ENCODE assay signal across 13 cellular contexts in genomic region chr10:79176949-79177602, GRCh38.
DNase-seq lines count a peak whose midpoint lies in the region; ATAC-seq, FAIRE-seq and TF ChIP-seq lines count a peak whose summit lies in the region.
"Had no signal": no experiment of that assay in that cellular context is flagged by ENCODE, and none has a peak within 500 bp of the region (broad histone marks: within the 10 kb centered on the region; RNA-seq: fewer than 3 reads in every experiment).

No MANE protein-coding gene starts in this region.

- FAIRE-seq in GM19239 (lab: Jason Lieb, UNC): no peak

- DNase-seq in AG10803 (ENCODE audit: low read depth) (peak; percentile 61), adipocyte (ENCODE audit: low read depth) (no peak), left cardiac atrium (peak; percentile 74), ovary (peak; percentile 78 to 82 (median 78)), foreskin melanocyte (no peak), NCI-H526 (lab: John Stamatoyannopoulos, UW) (no peak), GM19239 (ENCODE audit: insufficient read length, low spot score) (no peak)
- DNase-seq: activated CD4-positive, alpha-beta T cell treated with anti-CD3 and anti-CD28 coated beads, Interleukin-2, amount 10 ng/mL, durations not matched to agents 7 days and 5 days; AML-193; brain microvascular endothelial cell; NCI-H1694; substantia nigra had no signal

- no peak for TF ChIP-seq EP300 in ovary (IDR thresholded peaks at IDR 0.05)

- no peak for TF ChIP-seq POLR2A in ovary (IDR thresholded peaks at IDR 0.05)

- H3K27me3 ChIP-seq in adipocyte (replicated peaks; ENCODE audit: control insufficient read depth, insufficient read depth, low read length) (no peaks in the 10 kb centered on the region), ovary (no peaks in the 10 kb centered on the region)
- H3K27me3 ChIP-seq: brain microvascular endothelial cell had no signal

- intact Hi-C loops in left cardiac atrium (cut with DNase I): no loop called here
- intact Hi-C loops in ovary (cut with DNase I): no loop called here

- H3K9ac ChIP-seq in adipocyte (ENCODE audit: low read length): peak overlapping the region; percentile 48

- H3K4me3 ChIP-seq in AG10803 (ENCODE audit: low read length): no peak overlapping the region
- no peak overlapping the region for H3K4me3 ChIP-seq in adipocyte (ENCODE audit: low read length)
- H3K4me3 ChIP-seq in ovary: no peak overlapping the region

- H3K9me3 ChIP-seq in adipocyte (ENCODE audit: control insufficient read depth, low read length): no peaks in the 10 kb centered on the region
- H3K9me3 ChIP-seq in ovary: no peaks in the 10 kb centered on the region

- TF ChIP-seq CTCF in AG10803 (conservative IDR thresholded peaks at IDR 0.05; ENCODE audit: low read length) (no peak), ovary (IDR thresholded peaks at IDR 0.05) (no peak)

- H3K4me1 ChIP-seq in adipocyte (ENCODE audit: control insufficient read depth, insufficient read depth, low read length) (peaks cover 49% of the 10 kb centered on the region), ovary (ENCODE audit: insufficient read depth) (peaks cover 52% of the 10 kb centered on the region)

- peak overlapping the region; percentile 59 to 88 for H3K27ac ChIP-seq in ovary

- 12 to 20% (median 16%) methylated on average over 17 to 18 of the region's 18 CpGs for WGBS in ovary, 3 donors

- H3K36me3 ChIP-seq in adipocyte (ENCODE audit: control insufficient read depth, insufficient read depth, low read length, severe bottlenecking) (peaks cover 29% of the 10 kb centered on the region), ovary (no peaks in the 10 kb centered on the region)
- H3K36me3 ChIP-seq: brain microvascular endothelial cell had no signal

- peak; percentile 57 to 63 for ATAC-seq in left cardiac atrium
- no peak for ATAC-seq in GM19351 (IDR thresholded peaks at IDR 0.05; ENCODE audit: unreplicated experiment)

Comparison
In these comparisons a context has a peak if more than half of its experiments do, and no peak if none do; other contexts are left out.
1. DNase-seq: peak in AG10803 (single experiment), left cardiac atrium (single experiment) and ovary (5 of 5); none in adipocyte (single experiment), foreskin melanocyte (single experiment), NCI-H526 (0 of 2) and GM19239 (single experiment).